1 cellular context compared by ENCODE assay signal in the genomic region with DNA sequence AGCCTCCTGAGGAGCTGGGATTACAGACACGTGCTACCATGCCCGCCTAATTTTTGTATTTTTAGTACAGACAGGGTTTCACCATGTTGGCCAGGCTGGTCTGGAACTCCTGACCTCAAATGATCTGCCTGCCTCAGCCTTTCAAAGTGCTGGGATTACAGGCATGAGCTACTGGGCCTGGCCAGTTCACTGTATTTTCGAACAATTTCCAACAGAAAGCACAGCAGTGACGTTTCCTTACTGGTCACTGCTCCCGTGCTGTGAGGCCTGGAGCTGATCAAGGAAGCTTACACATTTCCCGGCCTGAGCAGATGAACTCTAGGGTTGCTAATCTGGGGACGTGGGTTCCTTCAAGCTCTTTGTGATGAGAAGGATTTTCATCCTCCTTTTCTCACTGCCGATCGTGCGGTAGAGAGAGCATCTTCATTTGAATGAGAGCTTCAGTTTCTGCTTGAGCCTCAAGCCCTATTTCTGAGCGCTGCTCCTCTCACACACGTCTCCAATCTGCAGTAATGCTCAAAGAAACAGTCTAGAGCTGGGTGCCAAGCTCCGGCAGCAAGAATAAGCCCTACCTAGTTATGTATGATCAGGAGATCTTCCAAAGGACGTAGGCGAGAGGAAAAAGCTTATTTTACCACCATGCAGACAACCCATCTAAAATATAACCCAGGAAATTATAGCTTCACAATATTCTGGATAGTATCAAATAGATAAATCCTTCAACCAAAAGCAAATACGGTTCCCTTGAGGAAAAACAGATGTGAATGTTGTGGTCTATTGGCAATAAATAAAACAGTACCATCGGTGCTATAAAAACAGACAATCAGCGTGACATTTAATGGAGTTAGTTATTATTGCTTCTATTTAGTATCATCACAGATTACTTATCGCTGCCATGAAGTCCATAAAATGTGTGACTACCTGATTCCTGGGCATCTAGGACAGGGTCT.
TF ChIP-seq lines count a peak whose summit lies in the region.

No MANE protein-coding gene starts in this region.

TF ChIP-seq in IMR-90, 13 proteins besides CTCF, POLR2A, EP300 and RAD21:
- TF ChIP-seq NFE2L2 (IDR thresholded peaks at IDR 0.05; ENCODE audit: low read depth, low read length) (no peak), RFX5 (IDR thresholded peaks at IDR 0.05; ENCODE audit: low read depth, low read length) (no peak)
- TF ChIP-seq, protein P1, sequence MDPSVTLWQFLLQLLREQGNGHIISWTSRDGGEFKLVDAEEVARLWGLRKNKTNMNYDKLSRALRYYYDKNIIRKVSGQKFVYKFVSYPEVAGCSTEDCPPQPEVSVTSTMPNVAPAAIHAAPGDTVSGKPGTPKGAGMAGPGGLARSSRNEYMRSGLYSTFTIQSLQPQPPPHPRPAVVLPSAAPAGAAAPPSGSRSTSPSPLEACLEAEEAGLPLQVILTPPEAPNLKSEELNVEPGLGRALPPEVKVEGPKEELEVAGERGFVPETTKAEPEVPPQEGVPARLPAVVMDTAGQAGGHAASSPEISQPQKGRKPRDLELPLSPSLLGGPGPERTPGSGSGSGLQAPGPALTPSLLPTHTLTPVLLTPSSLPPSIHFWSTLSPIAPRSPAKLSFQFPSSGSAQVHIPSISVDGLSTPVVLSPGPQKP (IDR thresholded peaks at IDR 0.05; ENCODE audit: borderline replicate concordance, low read depth, low read length): no peak
- TF ChIP-seq, protein P2, sequence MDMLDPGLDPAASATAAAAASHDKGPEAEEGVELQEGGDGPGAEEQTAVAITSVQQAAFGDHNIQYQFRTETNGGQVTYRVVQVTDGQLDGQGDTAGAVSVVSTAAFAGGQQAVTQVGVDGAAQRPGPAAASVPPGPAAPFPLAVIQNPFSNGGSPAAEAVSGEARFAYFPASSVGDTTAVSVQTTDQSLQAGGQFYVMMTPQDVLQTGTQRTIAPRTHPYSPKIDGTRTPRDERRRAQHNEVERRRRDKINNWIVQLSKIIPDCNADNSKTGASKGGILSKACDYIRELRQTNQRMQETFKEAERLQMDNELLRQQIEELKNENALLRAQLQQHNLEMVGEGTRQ (IDR thresholded peaks at IDR 0.05; ENCODE audit: low read depth, low read length): no peak
